ENCODE assay signal across 9 cellular contexts in genomic region chr10:126663328-126663727, GRCh38. TPM values are rescaled to one million over a fixed set of nuclear protein-coding genes. Genes with fewer than 3 reads are reported as not detected.
DNase-seq lines count a peak whose midpoint lies in the region; ATAC-seq and TF ChIP-seq lines count a peak whose summit lies in the region.
"Had no signal": no experiment of that assay in that cellular context is flagged by ENCODE, and none has a peak within 500 bp of the region (broad histone marks: within the 10 kb centered on the region; RNA-seq: fewer than 3 reads in every experiment).

No MANE protein-coding gene starts in this region.

- H3K4me3 Mint-ChIP-seq in activated naive CD8-positive, alpha-beta T cell treated with anti-CD3 and anti-CD28 coated beads, Interleukin-2, amount 50 U/mL, for 24 hours = no peak overlapping the region

- H3K9me3 Mint-ChIP-seq in activated naive CD8-positive, alpha-beta T cell treated with anti-CD3 and anti-CD28 coated beads, Interleukin-2, amount 50 U/mL, for 24 hours = no peaks in the 10 kb centered on the region

- H3K36me3 ChIP-seq in left ventricle myocardium inferior (no peaks in the 10 kb centered on the region), skeletal muscle tissue (ENCODE audit: control insufficient read depth in 3 of 3, insufficient read depth in 3 of 3, low read length in 3 of 3) (no peaks in the 10 kb centered on the region), H7 (replicated peaks; ENCODE audit: control insufficient read depth, insufficient read depth, low read length) (no peaks in the 10 kb centered on the region)
- H3K36me3 ChIP-seq: SJCRH30 had no signal

- H3K27me3 Mint-ChIP-seq in activated naive CD8-positive, alpha-beta T cell treated with anti-CD3 and anti-CD28 coated beads, Interleukin-2, amount 50 U/mL, for 24 hours = peaks cover 4% of the 10 kb centered on the region

- H3K9me3 ChIP-seq in left ventricle myocardium inferior (replicated peaks) (no peaks in the 10 kb centered on the region), skeletal muscle tissue (ENCODE audit: control insufficient read depth in 3 of 3, low read length in 3 of 3) (no peaks in the 10 kb centered on the region)
- H3K9me3 ChIP-seq: SJCRH30 had no signal

- H3K4me1 Mint-ChIP-seq in activated naive CD8-positive, alpha-beta T cell treated with anti-CD3 and anti-CD28 coated beads, Interleukin-2, amount 50 U/mL, for 24 hours = peaks cover 6% of the 10 kb centered on the region

- H3K27me3 ChIP-seq in left ventricle myocardium inferior (ENCODE audit: low read depth) = peaks cover 14% of the 10 kb centered on the region
- H3K27me3 ChIP-seq in skeletal muscle tissue (ENCODE audit: control insufficient read depth in 3 of 3, insufficient read depth in 3 of 3, low read length in 3 of 3) = peaks cover 0 to 7% (median 7%) of the 10 kb centered on the region in 3 donors
- H3K27me3 ChIP-seq in H7 (ENCODE audit: control insufficient read depth, insufficient read depth, low read length) = no peaks in the 10 kb centered on the region; the same call in 1 of the 2 replicates
- H3K27me3 ChIP-seq: SJCRH30 had no signal

- H3K27ac Mint-ChIP-seq in activated naive CD8-positive, alpha-beta T cell treated with anti-CD3 and anti-CD28 coated beads, Interleukin-2, amount 50 U/mL, for 24 hours = peak overlapping the region; percentile 39

- peak overlapping the region; percentile 73 for H3K27ac ChIP-seq in left ventricle myocardium inferior (replicated peaks)
- peak overlapping the region; percentile 78 for H3K27ac ChIP-seq in skeletal muscle tissue (ENCODE audit: low read depth, low read length)
- H3K27ac ChIP-seq: SJCRH30 had no signal

- DNase-seq in H4 (ENCODE audit: low spot score) = peak; percentile 89
- peak; percentile 9 for DNase-seq in activated naive CD8-positive, alpha-beta T cell treated with anti-CD3 and anti-CD28 coated beads, Interleukin-2, amount 50 U/mL, for 24 hours
- DNase-seq in left ventricle myocardium inferior = peak; percentile 54
- no peak for DNase-seq in amniotic stem cell (lab: John Stamatoyannopoulos, UW)
- DNase-seq in H7 = no peak
- DNase-seq: SJCRH30 had no signal

- TF ChIP-seq CTCF in left ventricle myocardium inferior (IDR thresholded peaks at IDR 0.05; ENCODE audit: borderline replicate concordance) = no peak

- H3K4me3 ChIP-seq in left ventricle myocardium inferior (no peak overlapping the region), skeletal muscle tissue (ENCODE audit: low read length in 3 of 3) (no peak overlapping the region), H7 (ENCODE audit: insufficient read depth, low read depth, low read length) (no peak overlapping the region)
- H3K4me3 ChIP-seq: SJCRH30 had no signal

- H3K36me3 Mint-ChIP-seq in activated naive CD8-positive, alpha-beta T cell treated with anti-CD3 and anti-CD28 coated beads, Interleukin-2, amount 50 U/mL, for 24 hours (ENCODE audit: low read depth) = no peaks in the 10 kb centered on the region

- intact Hi-C loops in left ventricle myocardium inferior (cut with micrococcal nuclease) = no loop called here

- peaks cover 9% of the 10 kb centered on the region for H3K4me1 ChIP-seq in left ventricle myocardium inferior
- H3K4me1 ChIP-seq in skeletal muscle tissue (ENCODE audit: control insufficient read depth in 3 of 3, insufficient read depth in 3 of 3, low read length in 3 of 3) = peaks cover 0 to 10% (median 0%) of the 10 kb centered on the region in 3 donors
- H3K4me1 ChIP-seq: SJCRH30 had no signal

- ATAC-seq in activated naive CD8-positive, alpha-beta T cell treated with anti-CD3 and anti-CD28 coated beads, Interleukin-2, amount 50 U/mL, for 24 hours = peak; percentile 68
- no peak for ATAC-seq in HG03108 (IDR thresholded peaks at IDR 0.05; ENCODE audit: unreplicated experiment)
- no peak for ATAC-seq in HG03342 (IDR thresholded peaks at IDR 0.05; ENCODE audit: unreplicated experiment)

- H3K9ac ChIP-seq in skeletal muscle tissue (ENCODE audit: low read depth in 1 of 3, low read length in 3 of 3) = no peak overlapping the region

RNA-seq across cellular contexts. Expression of gene C10orf90, which starts 7.2 kb away (rescaled TPM):
- 0.19 and 1.7 TPM in 2 replicates for total RNA-seq in H4 (2014; rRNA removed; shearing (Covaris generic))
- total RNA-seq in left ventricle myocardium inferior (not detected), skeletal muscle tissue (under 0.01 TPM)
- 0.62 TPM in 1 of 2 replicates, not detected in the other for total RNA-seq in H7 (2014; rRNA removed; shearing (Covaris generic))

Comparison
In these comparisons a context has a peak if more than half of its experiments do, and no peak if none do; other contexts are left out.
1. DNase-seq: peak in H4 (single experiment), activated naive CD8-positive, alpha-beta T cell treated with anti-CD3 and anti-CD28 coated beads, Interleukin-2, amount 50 U/mL, for 24 hours (single experiment) and left ventricle myocardium inferior (single experiment); none in amniotic stem cell (single experiment) and H7 (single experiment).